In the genomic region with DNA sequence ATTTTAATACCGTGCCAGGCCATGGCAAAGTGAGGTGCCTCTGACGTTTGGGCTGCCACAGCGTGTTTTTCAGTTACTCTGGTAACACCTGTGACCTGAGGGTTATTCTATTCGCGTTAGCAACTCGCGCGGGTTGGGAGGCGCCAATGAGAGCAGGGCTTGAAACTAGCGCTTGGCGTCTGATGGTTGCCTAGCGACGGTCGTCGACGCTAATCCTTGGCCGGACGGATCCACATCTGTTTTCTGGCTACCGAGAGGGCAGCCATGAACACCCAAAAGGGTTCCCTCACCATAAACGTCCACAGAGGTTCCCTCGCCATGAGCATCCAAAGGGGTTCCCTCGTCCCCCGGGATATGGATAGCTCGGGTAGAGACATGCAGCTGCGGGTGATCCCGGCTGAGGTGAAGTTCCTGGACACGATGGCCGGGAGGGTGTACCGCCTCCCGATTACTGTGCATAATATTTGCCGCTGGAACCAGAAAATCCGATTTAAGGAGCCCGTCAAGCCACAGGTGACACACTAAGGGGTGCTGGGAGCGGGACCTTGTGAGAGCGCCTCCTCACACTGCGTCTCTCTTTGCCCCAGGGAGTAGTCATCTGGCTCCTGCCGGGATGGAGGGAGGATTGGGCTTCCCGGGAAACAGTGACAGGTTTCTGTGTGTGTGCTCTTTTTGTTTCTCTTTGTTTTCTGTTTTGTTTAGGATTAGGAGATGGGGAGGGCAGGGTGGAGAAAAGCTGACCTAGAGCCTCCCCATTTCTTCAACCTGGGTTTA, we compare ENCODE assay signal across 7 cellular contexts. TPM values are rescaled to one million over a fixed set of nuclear protein-coding genes. Genes with fewer than 3 reads are reported as not detected.
DNase-seq lines count a peak whose midpoint lies in the region; ATAC-seq and TF ChIP-seq lines count a peak whose summit lies in the region.

A gene with protein sequence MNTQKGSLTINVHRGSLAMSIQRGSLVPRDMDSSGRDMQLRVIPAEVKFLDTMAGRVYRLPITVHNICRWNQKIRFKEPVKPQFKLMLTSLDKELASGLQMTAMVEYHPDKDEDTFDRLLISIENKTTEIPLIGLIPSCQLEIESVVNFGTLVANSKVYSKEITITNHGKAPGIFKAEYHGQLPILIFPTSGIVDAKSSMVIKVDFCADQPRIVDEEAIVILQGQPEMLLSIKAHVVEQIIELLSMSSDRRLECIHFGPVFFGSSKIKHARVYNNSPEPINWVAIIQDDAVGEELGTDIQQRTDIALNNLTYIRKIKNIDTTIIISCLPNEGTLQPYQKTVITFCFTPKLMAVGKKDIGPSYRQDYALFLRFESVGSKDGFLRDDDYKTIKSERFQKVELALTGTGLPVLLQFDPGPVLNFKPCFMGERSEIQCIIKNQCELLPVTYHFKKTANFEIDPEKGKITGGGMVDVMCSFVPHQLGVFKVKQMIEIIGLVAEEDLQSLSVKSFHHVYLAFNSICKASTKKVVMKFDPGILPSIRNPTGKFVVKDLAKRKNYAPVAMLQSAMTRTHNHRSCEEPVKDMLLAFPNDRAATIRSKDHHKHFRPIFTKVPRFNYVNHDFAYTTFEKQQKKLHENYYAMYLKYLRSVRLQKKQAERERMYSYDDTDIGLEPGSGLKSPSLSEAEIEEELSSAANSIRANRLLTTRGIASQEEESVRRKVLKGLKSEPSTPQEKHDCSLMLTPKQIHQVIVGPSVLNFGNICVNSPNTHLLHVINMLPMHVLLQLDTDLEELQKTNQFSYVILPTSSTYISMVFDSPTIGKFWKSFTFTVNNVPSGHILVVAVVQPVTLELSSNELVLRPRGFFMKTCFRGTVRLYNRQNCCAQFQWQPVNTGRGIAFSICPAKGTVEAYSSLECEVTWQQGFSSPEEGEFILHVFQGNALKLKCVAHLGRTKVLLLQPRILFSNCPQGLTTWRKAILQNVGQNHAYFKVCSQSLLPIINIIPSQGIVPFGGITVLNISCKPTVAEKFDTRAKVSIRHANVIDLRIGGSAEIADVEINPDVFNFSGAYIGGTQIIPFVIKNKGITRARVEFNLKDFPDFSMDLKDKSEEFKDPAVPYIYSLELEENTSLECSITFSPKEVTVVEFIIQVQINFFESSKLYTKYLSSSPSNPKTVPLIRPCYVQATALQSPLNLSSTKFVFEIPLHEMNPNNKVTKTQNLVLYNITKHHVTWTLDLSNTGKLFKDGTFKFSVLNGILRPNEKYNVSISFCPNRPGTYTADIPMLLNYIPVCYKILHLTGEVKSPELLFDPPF (N-terminal part only) (plus strand): TSS at position 199 of the 774 bp plus-strand sequence. CDS start 66 bp downstream, at position 265.

- no peaks in the 10 kb centered on the region for H3K9me3 ChIP-seq in MM.1S (replicated peaks; ENCODE audit: insufficient read depth, low read length)
- H3K9me3 ChIP-seq in WERI-Rb-1 (ENCODE audit: severe bottlenecking) = no peaks in the 10 kb centered on the region
- no peaks in the 10 kb centered on the region for H3K9me3 ChIP-seq in smooth muscle cell (replicated peaks; ENCODE audit: low read depth)

- peak within 1 kb of the TSS; percentile 75 for H2AFZ ChIP-seq in MM.1S (ENCODE audit: low read length)
- H2AFZ ChIP-seq in smooth muscle cell (ENCODE audit: low read depth) = peak within 1 kb of the TSS; percentile 50

- H3K27ac ChIP-seq in MM.1S (ENCODE audit: low read length) (no peak within 1 kb of the TSS), WERI-Rb-1 (no peak within 1 kb of the TSS), smooth muscle cell (ENCODE audit: low read depth) (no peak within 1 kb of the TSS)

- H3K36me3 ChIP-seq in MM.1S (replicated peaks; ENCODE audit: insufficient read depth, low read length) (no peaks in the 10 kb centered on the region), WERI-Rb-1 (no peaks in the 10 kb centered on the region), smooth muscle cell (ENCODE audit: low read depth) (no peaks in the 10 kb centered on the region)

- intact Hi-C loops in activated T-helper 2 cell treated with anti-CD3 and anti-CD28 coated beads, Interferon-gamma antibody, Interleukin-2, Interleukin-4, amounts not matched to agents 10 μg/mL and 5 μg/mL and 100 μg/mL, durations not matched to agents 14 hours and 24 hours and 36 hours (cut with micrococcal nuclease) = no loop called here

- H3K79me2 ChIP-seq in MM.1S (ENCODE audit: low read length) (no peaks in the 10 kb centered on the region), smooth muscle cell (ENCODE audit: low read depth) (no peaks in the 10 kb centered on the region)

- no peaks in the 10 kb centered on the region for H3K9me3 Mint-ChIP-seq in activated T-helper 2 cell treated with anti-CD3 and anti-CD28 coated beads, Interferon-gamma antibody, Interleukin-2, Interleukin-4, amounts not matched to agents 10 μg/mL and 5 μg/mL and 100 μg/mL, durations not matched to agents 14 hours and 24 hours and 36 hours

- H3K9ac ChIP-seq in MM.1S (ENCODE audit: low read length) (peak within 1 kb of the TSS; percentile 26; the same call in 1 of the 2 replicates), smooth muscle cell (ENCODE audit: low read depth) (no peak within 1 kb of the TSS)

- H3K4me1 Mint-ChIP-seq in activated T-helper 2 cell treated with anti-CD3 and anti-CD28 coated beads, Interferon-gamma antibody, Interleukin-2, Interleukin-4, amounts not matched to agents 10 μg/mL and 5 μg/mL and 100 μg/mL, durations not matched to agents 14 hours and 24 hours and 36 hours (ENCODE audit: low read depth) = no peaks in the 10 kb centered on the region

- H3K4me1 ChIP-seq in MM.1S (ENCODE audit: low read length) (no peaks in the 10 kb centered on the region), smooth muscle cell (ENCODE audit: low read depth) (no peaks in the 10 kb centered on the region)

- no peaks in the 10 kb centered on the region for H3K36me3 Mint-ChIP-seq in activated T-helper 2 cell treated with anti-CD3 and anti-CD28 coated beads, Interferon-gamma antibody, Interleukin-2, Interleukin-4, amounts not matched to agents 10 μg/mL and 5 μg/mL and 100 μg/mL, durations not matched to agents 14 hours and 24 hours and 36 hours (ENCODE audit: low read depth)

- 25% methylated on average over 35 of the region's 38 CpGs for WGBS in smooth muscle cell (ENCODE audit: low lambda C conversion rate)

- H3K9me2 ChIP-seq in MM.1S (replicated peaks; ENCODE audit: insufficient read depth, low read length) = no peaks in the 10 kb centered on the region

- no peaks in the 10 kb centered on the region for H4K20me1 ChIP-seq in MM.1S (ENCODE audit: insufficient read depth, low read length)
- H4K20me1 ChIP-seq in smooth muscle cell (ENCODE audit: low read depth) = no peaks in the 10 kb centered on the region

- no peak within 1 kb of the TSS for H3K4me3 Mint-ChIP-seq in activated T-helper 2 cell treated with anti-CD3 and anti-CD28 coated beads, Interferon-gamma antibody, Interleukin-2, Interleukin-4, amounts not matched to agents 10 μg/mL and 5 μg/mL and 100 μg/mL, durations not matched to agents 14 hours and 24 hours and 36 hours (ENCODE audit: low read depth)

- H3K27ac Mint-ChIP-seq in activated T-helper 2 cell treated with anti-CD3 and anti-CD28 coated beads, Interferon-gamma antibody, Interleukin-2, Interleukin-4, amounts not matched to agents 10 μg/mL and 5 μg/mL and 100 μg/mL, durations not matched to agents 14 hours and 24 hours and 36 hours = no peak within 1 kb of the TSS

- no peaks in the 10 kb centered on the region for H3K27me3 Mint-ChIP-seq in activated T-helper 2 cell treated with anti-CD3 and anti-CD28 coated beads, Interferon-gamma antibody, Interleukin-2, Interleukin-4, amounts not matched to agents 10 μg/mL and 5 μg/mL and 100 μg/mL, durations not matched to agents 14 hours and 24 hours and 36 hours (ENCODE audit: low read depth)

- H3F3A ChIP-seq in MM.1S (ENCODE audit: insufficient read depth, low read length) (no peaks in the 10 kb centered on the region), smooth muscle cell (ENCODE audit: low read depth) (no peaks in the 10 kb centered on the region)

- H3K4me2 ChIP-seq in MM.1S (ENCODE audit: low read depth, low read length) (peak within 1 kb of the TSS; percentile 59), smooth muscle cell (peak within 1 kb of the TSS; percentile 82)

- DNase-seq in MM.1S (peak; percentile 79), WERI-Rb-1 (peak; percentile 56), iPS-NIHi7 (ENCODE audit: extremely low spot score) (peak; percentile 85), smooth muscle cell (lab: John Stamatoyannopoulos, UW; ENCODE audit: unreplicated experiment) (no peak), GM10266 (ENCODE audit: extremely low spot score) (no peak)
- no peak for DNase-seq in activated T-helper 2 cell treated with anti-CD3 and anti-CD28 coated beads, Interferon-gamma antibody, Interleukin-2, Interleukin-4, amounts not matched to agents 10 μg/mL and 5 μg/mL and 100 μg/mL, durations not matched to agents 14 hours and 24 hours and 36 hours (ENCODE audit: low spot score)

- H3K4me3 ChIP-seq in MM.1S (ENCODE audit: low read length) (peak within 1 kb of the TSS; percentile 50), WERI-Rb-1 (ENCODE audit: low read depth, low read length) (peak within 1 kb of the TSS; percentile 47), smooth muscle cell (peak within 1 kb of the TSS; percentile 45)

- H3K27me3 ChIP-seq in MM.1S (replicated peaks; ENCODE audit: insufficient read depth, low read length) (no peaks in the 10 kb centered on the region), WERI-Rb-1 (ENCODE audit: insufficient read depth, low read depth, severe bottlenecking) (peaks cover 2% of the 10 kb centered on the region), smooth muscle cell (ENCODE audit: low read depth) (no peaks in the 10 kb centered on the region)

- ATAC-seq in GM21390 (IDR thresholded peaks at IDR 0.05; ENCODE audit: unreplicated experiment) = no peak

- no peak for TF ChIP-seq CTCF in MM.1S (IDR thresholded peaks at IDR 0.05; ENCODE audit: low read length)
- no peak for TF ChIP-seq CTCF in WERI-Rb-1 (IDR thresholded peaks at IDR 0.05; ENCODE audit: low read depth, low read length)
- no peak for TF ChIP-seq CTCF in smooth muscle cell (IDR thresholded peaks at IDR 0.05; ENCODE audit: borderline replicate concordance, insufficient read depth, poor library complexity, severe bottlenecking)
- no peak for TF ChIP-seq CTCF in GM10266 (IDR thresholded peaks at IDR 0.05; ENCODE audit: control insufficient read depth, insufficient read depth, low read depth, missing control alignments)

RNA-seq across cellular contexts. Expression of the gene that starts here (rescaled TPM):
- 0.04 TPM in 2 replicates for total RNA-seq in smooth muscle cell
- 0.22 TPM in 1 of 2 replicates, not detected in the other for polyA plus RNA-seq in smooth muscle cell
- total RNA-seq in activated T-helper 2 cell treated with anti-CD3 and anti-CD28 coated beads, Interferon-gamma antibody, Interleukin-2, Interleukin-4, amounts not matched to agents 10 μg/mL and 5 μg/mL and 100 μg/mL, durations not matched to agents 14 hours and 24 hours and 36 hours = not detected in 2 replicates

Comparison
In these comparisons a context has a peak if more than half of its experiments do, and no peak if none do; other contexts are left out.
1. DNase-seq: peak in MM.1S (single experiment), WERI-Rb-1 (single experiment) and iPS-NIHi7 (single experiment); none in smooth muscle cell (single experiment), GM10266 (single experiment) and activated T-helper 2 cell treated with anti-CD3 and anti-CD28 coated beads, Interferon-gamma antibody, Interleukin-2, Interleukin-4, amounts not matched to agents 10 μg/mL and 5 μg/mL and 100 μg/mL, durations not matched to agents 14 hours and 24 hours and 36 hours (single experiment).
2. Peak in every context shown above with its lines, with median percentiles within 50 percentile points of each other: H3K4me3 ChIP-seq.